In genomic region chr10:128221128-128221527, GRCh38 we compare ENCODE assay signal across 15 cellular contexts.
"Had no signal": no experiment of that assay in that cellular context is flagged by ENCODE, and none has a peak within 500 bp of the region (broad histone marks: within the 10 kb centered on the region; RNA-seq: fewer than 3 reads in every experiment).

No MANE protein-coding gene starts in this region.

- DNase-seq: cerebellar nuclear complex; heart right ventricle; islet precursor cell; right lobe of liver; stimulated activated CD4-positive, alpha-beta T cell treated with anti-CD3 and anti-CD28 coated beads, Interleukin-4, amount 100 ng/mL, for 1 hour; stimulated activated CD8-positive, alpha-beta memory T cell treated with anti-CD3 and anti-CD28 coated beads, Interleukin-4, amount 100 ng/mL, for 48 hours; trophoblast cell had no signal

- H3K4me1 Mint-ChIP-seq: memory B cell, mesothelial cell of epicardium had no signal

- H3K4me1 ChIP-seq: parathyroid adenoma, prostate gland, right lobe of liver had no signal

- H3K4me3 ChIP-seq: heart right ventricle, prostate gland, right lobe of liver had no signal

- H3K27me3 ChIP-seq: right lobe of liver had no signal

- H3K27ac ChIP-seq: heart right ventricle, parathyroid adenoma, prostate gland, right lobe of liver had no signal

- H3K27ac Mint-ChIP-seq: dendritic cell treated with granulocyte-macrophage colony-stimulating factor and Interleukin-4, amounts not matched to agents 40 ng/mL and 50 ng/mL, for 4 days; memory B cell; mesothelial cell of epicardium; nephron; stimulated activated effector memory CD8-positive, alpha-beta T cell treated with anti-CD3 and anti-CD28 coated beads, Interleukin-12 subunit alpha, Interleukin-12 subunit beta, amount 100 ng/mL, for 72 hours had no signal

- H3K9me3 ChIP-seq: prostate gland, right lobe of liver had no signal

- H3K36me3 Mint-ChIP-seq: mesothelial cell of epicardium had no signal

- H3K4me3 Mint-ChIP-seq: dendritic cell treated with granulocyte-macrophage colony-stimulating factor and Interleukin-4, amounts not matched to agents 40 ng/mL and 50 ng/mL, for 4 days; memory B cell; mesothelial cell of epicardium; nephron; stimulated activated effector memory CD8-positive, alpha-beta T cell treated with anti-CD3 and anti-CD28 coated beads, Interleukin-12 subunit alpha, Interleukin-12 subunit beta, amount 100 ng/mL, for 72 hours had no signal

- H3K9ac ChIP-seq: parathyroid adenoma had no signal

- H3K36me3 ChIP-seq: heart right ventricle, prostate gland, right lobe of liver had no signal

- ATAC-seq: left lobe of liver; stimulated activated effector memory CD8-positive, alpha-beta T cell treated with anti-CD3 and anti-CD28 coated beads, Interleukin-12 subunit alpha, Interleukin-12 subunit beta, amount 100 ng/mL, for 72 hours had no signal

- H3K9me3 Mint-ChIP-seq: dendritic cell treated with granulocyte-macrophage colony-stimulating factor and Interleukin-4, amounts not matched to agents 40 ng/mL and 50 ng/mL, for 4 days; stimulated activated effector memory CD8-positive, alpha-beta T cell treated with anti-CD3 and anti-CD28 coated beads, Interleukin-12 subunit alpha, Interleukin-12 subunit beta, amount 100 ng/mL, for 72 hours had no signal
